In genomic region chr5:148734518-148734917, GRCh38 we compare ENCODE assay signal across 17 cellular contexts.
DNase-seq lines count a peak whose midpoint lies in the region; ATAC-seq and TF ChIP-seq lines count a peak whose summit lies in the region.
"Had no signal": no experiment of that assay in that cellular context is flagged by ENCODE, and none has a peak within 500 bp of the region (broad histone marks: within the 10 kb centered on the region; RNA-seq: fewer than 3 reads in every experiment).

No MANE protein-coding gene starts in this region.

- H3K27me3 Mint-ChIP-seq in GM23338 (ENCODE audit: insufficient read depth, low read depth, poor library complexity), result peaks cover 8% of the 10 kb centered on the region

- H3K27me3 ChIP-seq in GM23338 (ENCODE audit: insufficient read depth) (no peaks in the 10 kb centered on the region), Loucy (ENCODE audit: insufficient read depth, low read length, poor library complexity, severe bottlenecking) (no peaks in the 10 kb centered on the region), mesenchymal stem cell (ENCODE audit: control insufficient read depth in 1 of 2, insufficient read depth in 1 of 2, low read length in 2 of 2) (peaks cover 0 to 10% of the 10 kb centered on the region in 2 experiments)

- H3K4me3 ChIP-seq in GM23338 (no peak overlapping the region), Loucy (ENCODE audit: low read length, poor library complexity, severe bottlenecking) (no peak overlapping the region), mesenchymal stem cell (ENCODE audit: insufficient read depth in 1 of 2, low read depth in 1 of 2, low read length in 2 of 2) (no peak overlapping the region)
- H3K4me3 ChIP-seq: HAP-1, SK-N-MC had no signal

- no peak overlapping the region for H2BK15ac ChIP-seq in mesenchymal stem cell (ENCODE audit: low read depth, poor library complexity, severe bottlenecking)

- H3K9me2 ChIP-seq in GM23338 (ENCODE audit: insufficient read depth) (no peaks in the 10 kb centered on the region), Loucy (replicated peaks; ENCODE audit: low read depth, low read length) (no peaks in the 10 kb centered on the region)

- H3K9me3 ChIP-seq in Loucy (ENCODE audit: insufficient read depth, low read depth, low read length) (no peaks in the 10 kb centered on the region), mesenchymal stem cell (ENCODE audit: control insufficient read depth, low read length) (no peaks in the 10 kb centered on the region)
- H3K9me3 ChIP-seq: HAP-1 had no signal

- no peak overlapping the region for H3K4me2 ChIP-seq in GM23338
- H3K4me2 ChIP-seq in Loucy (ENCODE audit: low read depth, low read length, poor library complexity, severe bottlenecking), result no peak overlapping the region
- H3K4me2 ChIP-seq in mesenchymal stem cell (ENCODE audit: low read length, poor library complexity, severe bottlenecking), result no peak overlapping the region

- ATAC-seq in GM23338 (no peak), SK-N-SH treated with all-trans-retinoic acid at 6 μM for 48 hours (no peak), HG03039 (IDR thresholded peaks at IDR 0.05; ENCODE audit: unreplicated experiment) (no peak)
- ATAC-seq in stimulated activated naive CD8-positive, alpha-beta T cell treated with anti-CD3 and anti-CD28 coated beads, Interleukin-15, Interleukin-2, amounts not matched to agents 100 U/mL and 50 U/mL, for 24 hours, result no peak

- H3K79me1 ChIP-seq in mesenchymal stem cell (replicated peaks; ENCODE audit: low read length, poor library complexity, severe bottlenecking), result no peaks in the 10 kb centered on the region

- H3K4ac ChIP-seq in mesenchymal stem cell (ENCODE audit: low read depth in 1 of 2, low read length in 2 of 2), result no peak overlapping the region

- no peak overlapping the region for H3K9ac ChIP-seq in Loucy (ENCODE audit: low read depth, low read length, poor library complexity, severe bottlenecking)
- no peak overlapping the region for H3K9ac ChIP-seq in mesenchymal stem cell (ENCODE audit: low read length)

- no peaks in the 10 kb centered on the region for H3K9me3 Mint-ChIP-seq in GM23338
- H3K9me3 Mint-ChIP-seq: CD14-positive monocyte had no signal

- peak overlapping the region; percentile 15; the same call in 1 of the 2 replicates for H2AFZ ChIP-seq in GM23338
- peak overlapping the region; percentile 26; the same call in 1 of the 2 replicates for H2AFZ ChIP-seq in Loucy (ENCODE audit: low read length)
- no peak overlapping the region for H2AFZ ChIP-seq in mesenchymal stem cell (ENCODE audit: low read depth, low read length)

- no peak overlapping the region for H2BK12ac ChIP-seq in mesenchymal stem cell (ENCODE audit: low read length in 2 of 2)

- H4K20me1 ChIP-seq in GM23338 (replicated peaks; ENCODE audit: insufficient read depth), result no peaks in the 10 kb centered on the region
- H4K20me1 ChIP-seq in Loucy (ENCODE audit: insufficient read depth, low read length, poor library complexity, severe bottlenecking), result no peaks in the 10 kb centered on the region

- H3K79me2 ChIP-seq in GM23338 (replicated peaks; ENCODE audit: insufficient read depth) (no peaks in the 10 kb centered on the region), Loucy (ENCODE audit: insufficient read depth, low read length) (no peaks in the 10 kb centered on the region)

- peak overlapping the region; percentile 61 for H2BK5ac ChIP-seq in mesenchymal stem cell (ENCODE audit: low read depth, low read length, poor library complexity, severe bottlenecking)

- H3K36me3 ChIP-seq in GM23338 (ENCODE audit: insufficient read depth) (no peaks in the 10 kb centered on the region), Loucy (ENCODE audit: insufficient read depth, low read length) (no peaks in the 10 kb centered on the region), mesenchymal stem cell (ENCODE audit: control insufficient read depth in 1 of 2, insufficient read depth in 2 of 2, low read depth in 1 of 2, low read length in 2 of 2) (no peaks in the 10 kb centered on the region)
- H3K36me3 ChIP-seq: HAP-1 had no signal

- H3F3A ChIP-seq in GM23338 (replicated peaks; ENCODE audit: low read depth) (no peaks in the 10 kb centered on the region), Loucy (ENCODE audit: low read depth) (no peaks in the 10 kb centered on the region)

- DNase-seq in GM23338 (ENCODE audit: low spot score) (no peak), mesenchymal stem cell (peak; percentile 3), SHP77 treated with DMSO at 0.1 percent for 48 hours (lab: John Stamatoyannopoulos, UW) (no peak)
- DNase-seq in stimulated activated naive CD8-positive, alpha-beta T cell treated with anti-CD3 and anti-CD28 coated beads, Interleukin-15, Interleukin-2, amounts not matched to agents 100 U/mL and 50 U/mL, for 24 hours, result no peak
- DNase-seq: COR-L47, EL, KG1, MM.1S, NCI-H1105 treated with DMSO at 0.1 percent for 48 hours, NCI-H187, NCI-H526 treated with DMSO at 0.1 percent for 48 hours had no signal

- H2AK5ac ChIP-seq in mesenchymal stem cell (ENCODE audit: low read length, severe bottlenecking), result no peak overlapping the region

- no peaks in the 10 kb centered on the region for H3K36me3 Mint-ChIP-seq in GM23338 (ENCODE audit: low read depth)

- no peak overlapping the region for H4K91ac ChIP-seq in mesenchymal stem cell (ENCODE audit: low read length)

- H3K4me1 Mint-ChIP-seq in GM23338, result peaks cover 9% of the 10 kb centered on the region

- H3K4me3 Mint-ChIP-seq in GM23338, result no peak overlapping the region

- H3K27ac Mint-ChIP-seq in GM23338, result no peak overlapping the region; the same call in 1 of the 2 replicates

- no peak overlapping the region for H3K18ac ChIP-seq in mesenchymal stem cell (ENCODE audit: low read depth in 1 of 2, low read length in 2 of 2)

- H4K8ac ChIP-seq in mesenchymal stem cell (ENCODE audit: low read length), result no peak overlapping the region

- no peaks in the 10 kb centered on the region; the same call in 1 of the 2 replicates for H3K4me1 ChIP-seq in GM23338 (ENCODE audit: insufficient read depth)
- H3K4me1 ChIP-seq in Loucy (ENCODE audit: insufficient read depth, low read length, poor library complexity, severe bottlenecking), result no peaks in the 10 kb centered on the region
- peaks cover 4% of the 10 kb centered on the region for H3K4me1 ChIP-seq in mesenchymal stem cell (ENCODE audit: control insufficient read depth, insufficient read depth, low read depth, low read length)
- H3K4me1 ChIP-seq: HAP-1 had no signal

- H3K14ac ChIP-seq in mesenchymal stem cell (ENCODE audit: low read length in 2 of 2), result no peak overlapping the region

- no peak overlapping the region for H2BK120ac ChIP-seq in mesenchymal stem cell (ENCODE audit: low read depth, low read length)

- H3K27ac ChIP-seq in GM23338 (ENCODE audit: low read depth) (no peak overlapping the region), mesenchymal stem cell (ENCODE audit: low read length, poor library complexity, severe bottlenecking) (no peak overlapping the region)
- H3K27ac ChIP-seq: SK-N-MC had no signal

- H3K23ac ChIP-seq in mesenchymal stem cell (ENCODE audit: low read length in 2 of 2), result no peak overlapping the region

- TF ChIP-seq CTCF in GM23338 (conservative IDR thresholded peaks at IDR 0.05; ENCODE audit: low read depth in 2 of 2) (no peak), Loucy (conservative IDR thresholded peaks at IDR 0.05; ENCODE audit: low read length) (peak; percentile 31; the same call in 1 of the 2 replicates)

TF ChIP-seq in GM23338, 12 proteins besides CTCF, POLR2A, EP300 and RAD21 (continues in another document):
- TF ChIP-seq STAT1 (IDR thresholded peaks at IDR 0.05; ENCODE audit: unreplicated experiment), result no peak
- TF ChIP-seq POLR2AphosphoS5 (IDR thresholded peaks at IDR 0.05; ENCODE audit: low read depth), result no peak

TF ChIP-seq in SK-N-SH treated with all-trans-retinoic acid at 6 μM for 48 hours, 23 proteins besides CTCF, POLR2A, EP300 and RAD21:
- TF ChIP-seq CREB5 (CRISPR knock-in tag; IDR thresholded peaks at IDR 0.05; ENCODE audit: low read depth) (no peak), SNAI2 (CRISPR knock-in tag; IDR thresholded peaks at IDR 0.05) (no peak), CSDC2 (CRISPR knock-in tag; IDR thresholded peaks at IDR 0.05) (no peak), ISL1 (CRISPR knock-in tag; IDR thresholded peaks at IDR 0.05) (peak; percentile 71), TCF4 (CRISPR knock-in tag; IDR thresholded peaks at IDR 0.05; ENCODE audit: borderline replicate concordance) (no peak; the same call in 1 of the 2 replicates)
